ENCODE assay signal across 11 cellular contexts in genomic region chr18:34159691-34160185, GRCh38.
DNase-seq lines count a peak whose midpoint lies in the region; ATAC-seq, FAIRE-seq and TF ChIP-seq lines count a peak whose summit lies in the region.
"Had no signal": no experiment of that assay in that cellular context is flagged by ENCODE, and none has a peak within 500 bp of the region (broad histone marks: within the 10 kb centered on the region; RNA-seq: fewer than 3 reads in every experiment).

No MANE protein-coding gene starts in this region.

- H3K4me3 ChIP-seq in left ventricle myocardium inferior = peak overlapping the region; percentile 56
- H3K4me3 ChIP-seq in heart right ventricle = peak overlapping the region in 4 of 10 donors; percentile 31 to 38 (median 33)
- H3K4me3 ChIP-seq in HepG2 (replicated peaks in 1 of 3; ENCODE audit: insufficient read depth in 1 of 3, low read depth in 2 of 3, low read length in 3 of 3) = no peak overlapping the region; a peak in 1 of 6 replicates
- no peak overlapping the region for H3K4me3 ChIP-seq in aorta (ENCODE audit: low read length in 2 of 2)
- no peak overlapping the region for H3K4me3 ChIP-seq in CD8-positive, alpha-beta T cell (ENCODE audit: low read depth, low read length)
- H3K4me3 ChIP-seq in colonic mucosa = no peak overlapping the region

- ATAC-seq in heart right ventricle (no peak), WTC11 (no peak; the same call in 1 of the 2 replicates), HepG2 (peak; percentile 49), aorta (ENCODE audit: low FRiP score) (peak; percentile 11)
- ATAC-seq in CD8-positive, alpha-beta T cell = no peak
- ATAC-seq: activated CD8-positive, alpha-beta memory T cell treated with anti-CD3 and anti-CD28 coated beads, Interleukin-2, amount 10 ng/mL, durations not matched to agents 7 days and 5 days had no signal

- H3K9ac ChIP-seq in HepG2 (ENCODE audit: insufficient read depth, low read depth, low read length) (no peak overlapping the region), colonic mucosa (ENCODE audit: low read depth in 2 of 2, low read length in 2 of 2) (no peak overlapping the region)

- H3K4me1 Mint-ChIP-seq in WTC11 = peaks cover 8% of the 10 kb centered on the region
- H3K4me1 Mint-ChIP-seq in CD8-positive, alpha-beta T cell (ENCODE audit: low read depth) = no peaks in the 10 kb centered on the region
- H3K4me1 Mint-ChIP-seq: activated CD8-positive, alpha-beta memory T cell treated with anti-CD3 and anti-CD28 coated beads, Interleukin-2, amount 10 ng/mL, durations not matched to agents 7 days and 5 days had no signal

- H3K79me2 ChIP-seq in HepG2 (ENCODE audit: insufficient read depth, low read length) = no peaks in the 10 kb centered on the region

- no peaks in the 10 kb centered on the region for H3K36me3 ChIP-seq in left ventricle myocardium inferior
- H3K36me3 ChIP-seq in heart right ventricle = no peaks in the 10 kb centered on the region
- no peaks in the 10 kb centered on the region for H3K36me3 ChIP-seq in HepG2 (replicated peaks in 1 of 2; ENCODE audit: control insufficient read depth in 1 of 2, insufficient read depth in 2 of 2, low read length in 2 of 2)
- no peaks in the 10 kb centered on the region for H3K36me3 ChIP-seq in aorta (ENCODE audit: control insufficient read depth in 1 of 2, insufficient read depth in 2 of 2, low read length in 1 of 2)
- H3K36me3 ChIP-seq in CD8-positive, alpha-beta T cell (ENCODE audit: insufficient read depth, low read length) = no peaks in the 10 kb centered on the region
- no peaks in the 10 kb centered on the region for H3K36me3 ChIP-seq in colonic mucosa

- TF ChIP-seq EP300 in HepG2 (IDR thresholded peaks at IDR 0.05; ENCODE audit: low read depth in 2 of 2, low read length in 2 of 2) (no peak), HepG2 (CRISPR knock-in tag; IDR thresholded peaks at IDR 0.05; ENCODE audit: borderline replicate concordance) (no peak)

- no peak overlapping the region for H3K27ac ChIP-seq in left ventricle myocardium inferior (replicated peaks)
- H3K27ac ChIP-seq in heart right ventricle = no peak overlapping the region
- no peak overlapping the region for H3K27ac ChIP-seq in HepG2 (ENCODE audit: extremely low read length, insufficient read depth, low read length)
- no peak overlapping the region for H3K27ac ChIP-seq in aorta (ENCODE audit: low read depth in 1 of 2, low read length in 2 of 2)
- no peak overlapping the region for H3K27ac ChIP-seq in CD8-positive, alpha-beta T cell (ENCODE audit: low read depth, low read length)
- no peak overlapping the region for H3K27ac ChIP-seq in colonic mucosa

- FAIRE-seq in HepG2 (lab: Jason Lieb, UNC) = no peak

- H3K27me3 ChIP-seq in left ventricle myocardium inferior (ENCODE audit: low read depth) = peaks cover 62% of the 10 kb centered on the region
- peaks cover 0 to 51% (median 32%) of the 10 kb centered on the region in 7 donors for H3K27me3 ChIP-seq in heart right ventricle
- H3K27me3 ChIP-seq in HepG2 (ENCODE audit: control insufficient read depth in 1 of 2, insufficient read depth in 2 of 2, low read length in 2 of 2) = peaks cover 0 to 17% of the 10 kb centered on the region in 2 experiments; a peak in 2 of 5 replicates
- peaks cover 0 to 2% of the 10 kb centered on the region in 2 donors for H3K27me3 ChIP-seq in aorta (ENCODE audit: control insufficient read depth in 1 of 2, insufficient read depth in 2 of 2, low read length in 1 of 2)
- no peaks in the 10 kb centered on the region for H3K27me3 ChIP-seq in CD8-positive, alpha-beta T cell (ENCODE audit: insufficient read depth, low read length)
- H3K27me3 ChIP-seq in colonic mucosa = peaks cover 12% of the 10 kb centered on the region

- no peaks in the 10 kb centered on the region for H3K36me3 Mint-ChIP-seq in WTC11
- no peaks in the 10 kb centered on the region for H3K36me3 Mint-ChIP-seq in CD8-positive, alpha-beta T cell
- H3K36me3 Mint-ChIP-seq: activated CD8-positive, alpha-beta memory T cell treated with anti-CD3 and anti-CD28 coated beads, Interleukin-2, amount 10 ng/mL, durations not matched to agents 7 days and 5 days had no signal

- no peak overlapping the region for H3K27ac Mint-ChIP-seq in WTC11
- H3K27ac Mint-ChIP-seq in CD8-positive, alpha-beta T cell = no peak overlapping the region
- H3K27ac Mint-ChIP-seq: activated CD8-positive, alpha-beta memory T cell treated with anti-CD3 and anti-CD28 coated beads, Interleukin-2, amount 10 ng/mL, durations not matched to agents 7 days and 5 days had no signal

- H3K4me3 Mint-ChIP-seq in WTC11 = peak overlapping the region; percentile 77
- H3K4me3 Mint-ChIP-seq in CD8-positive, alpha-beta T cell = no peak overlapping the region
- H3K4me3 Mint-ChIP-seq: activated CD8-positive, alpha-beta memory T cell treated with anti-CD3 and anti-CD28 coated beads, Interleukin-2, amount 10 ng/mL, durations not matched to agents 7 days and 5 days had no signal

- POLR2A ChIA-PET in WTC11 (lab: Charles Lee) = no interaction called here
- POLR2A ChIA-PET in HepG2 (lab: Yijun Ruan, JAX) = no interaction called here
- POLR2A ChIA-PET in CD8-positive, alpha-beta T cell (lab: Charles Lee) = no interaction called here

- intact Hi-C loops in left ventricle myocardium inferior (cut with micrococcal nuclease) = no loop called here
- intact Hi-C loops in heart right ventricle (cut with DNase I) = no loop called here
- intact Hi-C loops in HepG2 (cut with micrococcal nuclease; ENCODE audit: unreplicated experiment) = loop anchor here (10.0 kb wide), 1 partner anchor 165 kb away; no protein-coding TSS in a partner anchor
- intact Hi-C loops in aorta (cut with DNase I) = no loop called here
- intact Hi-C loops in CD8-positive, alpha-beta T cell (cut with DNase I, micrococcal nuclease) = no loop called here
- intact Hi-C loops in colonic mucosa (cut with DNase I) = no loop called here

- peak overlapping the region; percentile 32 for H3K4me2 ChIP-seq in HepG2 (ENCODE audit: low read depth, low read length)

- WGBS in heart right ventricle, 2 donors = 54 to 57% methylated on average over 14 of the region's 14 CpGs
- WGBS in HepG2 (ENCODE audit: low lambda C conversion rate) = 7% methylated on average over 14 of the region's 14 CpGs
- 66 to 69% methylated on average over 14 of the region's 14 CpGs for WGBS in aorta, 2 donors

- H3K9me3 ChIP-seq in left ventricle myocardium inferior (replicated peaks) (no peaks in the 10 kb centered on the region), heart right ventricle (peaks cover 0 to 7% (median 0%) of the 10 kb centered on the region in 11 donors), HepG2 (ENCODE audit: low read length) (no peaks in the 10 kb centered on the region), aorta (ENCODE audit: control insufficient read depth, low read length) (no peaks in the 10 kb centered on the region), colonic mucosa (no peaks in the 10 kb centered on the region)
- H3K9me3 ChIP-seq in CD8-positive, alpha-beta T cell (ENCODE audit: low read length) = no peaks in the 10 kb centered on the region

- CTCF ChIA-PET in WTC11 (lab: Charles Lee) = interaction anchor here (0.6 to 3.1 kb wide), 11 partner anchors 32 to 650 kb away, joined by 3 to 24 read pairs (median 5); partner anchors contain the start of gene NOL4
- CTCF ChIA-PET in HepG2 (lab: Yijun Ruan, JAX; ENCODE audit: low intra/inter-chr PET ratio, low total read pairs) = no interaction called here
- CTCF ChIA-PET in CD8-positive, alpha-beta T cell (lab: Charles Lee) = interaction anchor here (0.6 kb wide), 1 partner anchor 17 kb away, joined by 3 read pairs; no protein-coding TSS in a partner anchor

- DNase-seq in left ventricle myocardium inferior (no peak), heart right ventricle (no peak), WTC11 (ENCODE audit: low spot score) (no peak), HepG2 (ENCODE audit: low spot score) (no peak), aorta (no peak), colonic mucosa (no peak)
- no peak for DNase-seq in activated CD4-positive, alpha-beta T cell treated with anti-CD3 and anti-CD28 coated beads, Interleukin-2, amount 50 U/mL, for 4 hours
- no peak for DNase-seq in CD8-positive, alpha-beta T cell
- DNase-seq: activated CD8-positive, alpha-beta memory T cell treated with anti-CD3 and anti-CD28 coated beads, Interleukin-2, amount 10 ng/mL, durations not matched to agents 7 days and 5 days; foreskin melanocyte; MV-4-11 had no signal

- TF ChIP-seq CTCF in left ventricle myocardium inferior (IDR thresholded peaks at IDR 0.05; ENCODE audit: borderline replicate concordance) (no peak), heart right ventricle (IDR thresholded peaks at IDR 0.05) (no peak), WTC11 (IDR thresholded peaks at IDR 0.05) (no peak), HepG2 (CRISPR knock-in tag; IDR thresholded peaks at IDR 0.05) (no peak), colonic mucosa (IDR thresholded peaks at IDR 0.05) (no peak)
- no peak for TF ChIP-seq CTCF in CD8-positive, alpha-beta T cell (IDR thresholded peaks at IDR 0.05)

- no peak overlapping the region for H2AFZ ChIP-seq in HepG2 (ENCODE audit: low read length)

- H3K9me3 Mint-ChIP-seq in WTC11 = no peaks in the 10 kb centered on the region
- peaks cover 8% of the 10 kb centered on the region for H3K9me3 Mint-ChIP-seq in CD8-positive, alpha-beta T cell

- no peak for TF ChIP-seq RAD21 in HepG2 (CRISPR knock-in tag; IDR thresholded peaks at IDR 0.05)

- TF ChIP-seq POLR2A in HepG2 (IDR thresholded peaks at IDR 0.05; ENCODE audit: insufficient read depth in 1 of 2, low read depth in 2 of 2, low read length in 2 of 2) = no peak

- H3K4me1 ChIP-seq in left ventricle myocardium inferior (peaks cover 11% of the 10 kb centered on the region), heart right ventricle (peaks cover 0 to 10% (median 3%) of the 10 kb centered on the region in 9 donors), HepG2 (ENCODE audit: insufficient read depth, low read length) (no peaks in the 10 kb centered on the region), aorta (ENCODE audit: control insufficient read depth in 1 of 2, insufficient read depth in 2 of 2, low read length in 2 of 2) (no peaks in the 10 kb centered on the region), colonic mucosa (no peaks in the 10 kb centered on the region)
- H3K4me1 ChIP-seq in CD8-positive, alpha-beta T cell (ENCODE audit: insufficient read depth, low read length) = no peaks in the 10 kb centered on the region

- in situ Hi-C loops in HepG2 (cut with HindIII; ENCODE audit: extremely low pct_ligation_motif_present, low pct_unique_long_range_greater_than_20kb) = no loop called here

- BruUV-seq in HepG2 (replicated peaks; lab: Mats Ljungman, UMichigan) = no TSS peak

- H4K20me1 ChIP-seq in HepG2 (ENCODE audit: insufficient read depth, low read length) = no peaks in the 10 kb centered on the region

- peaks cover 60% of the 10 kb centered on the region for H3K27me3 Mint-ChIP-seq in WTC11 (ENCODE audit: low read depth)
- H3K27me3 Mint-ChIP-seq in CD8-positive, alpha-beta T cell (ENCODE audit: low read depth) = peaks cover 16% of the 10 kb centered on the region

TF ChIP-seq in HepG2, 621 proteins besides CTCF, POLR2A, EP300 and RAD21 (continues in another document):
- no peak for TF ChIP-seq KDM2A (CRISPR knock-in tag; IDR thresholded peaks at IDR 0.05; ENCODE audit: borderline replicate concordance, low read depth)

Comparison
In these comparisons a context has a peak if more than half of its experiments do, and no peak if none do; other contexts are left out.
1. ATAC-seq: peak in HepG2 (single experiment) and aorta (single experiment); none in heart right ventricle (0 of 8), WTC11 (single experiment) and CD8-positive, alpha-beta T cell (single experiment).